8 cellular contexts compared by ENCODE assay signal in genomic region chr22:35396622-35397021, GRCh38. TPM values are rescaled to one million over a fixed set of nuclear protein-coding genes. Genes with fewer than 3 reads are reported as not detected.
DNase-seq lines count a peak whose midpoint lies in the region; ATAC-seq, FAIRE-seq and TF ChIP-seq lines count a peak whose summit lies in the region.
"Not testable (repeated sequence)": the region's sequence is repeated elsewhere in the genome, so short reads cannot be mapped to it uniquely, and the experiment has no call there.

No MANE protein-coding gene starts in this region.

- H3K4me1 ChIP-seq in BLaER1 (peaks cover 55% of the 10 kb centered on the region), OCI-LY7 (ENCODE audit: insufficient read depth, low read length, poor library complexity, severe bottlenecking) (peaks cover 65% of the 10 kb centered on the region), GM12878 (ENCODE audit: control insufficient read depth, insufficient read depth, low read length) (peaks cover 40% of the 10 kb centered on the region), endothelial cell of umbilical vein (ENCODE audit: control insufficient read depth, extremely low read depth, insufficient read depth, low read length) (peaks cover 16% of the 10 kb centered on the region), liver (ENCODE audit: control insufficient read depth in 4 of 4, insufficient read depth in 4 of 4, low read length in 3 of 4) (peaks cover 19 to 52% (median 32%) of the 10 kb centered on the region in 4 donors), neural progenitor cell (peaks cover 11% of the 10 kb centered on the region)

- not testable (repeated sequence) for BruUV-seq in OCI-LY7 (replicated peaks; lab: Mats Ljungman, UMichigan); GM12878 (replicated peaks; lab: Mats Ljungman, UMichigan); endothelial cell of umbilical vein (replicated peaks; lab: Mats Ljungman, UMichigan)

- CTCF ChIA-PET in OCI-LY7 (lab: Charles Lee; ENCODE audit: unreplicated experiment), result not testable (repeated sequence)
- CTCF ChIA-PET in GM12878 (lab: Yijun Ruan, JAX) (interaction anchor here (0.9 to 4.1 kb wide), 5 partner anchors 12 to 45 kb away, joined by 3 to 26 read pairs (median 9); no protein-coding TSS in a partner anchor), endothelial cell of umbilical vein (lab: Charles Lee) (interaction anchor here (1.0 to 1.5 kb wide), 6 partner anchors 11 to 187 kb away, joined by 3 to 6 read pairs (median 3); no protein-coding TSS in a partner anchor)

- H3K9me1 ChIP-seq in endothelial cell of umbilical vein (replicated peaks; ENCODE audit: control insufficient read depth, extremely low read depth, insufficient read depth, low read length), result not testable (repeated sequence)

- not testable (repeated sequence) for H3K4me3 Mint-ChIP-seq in neural progenitor cell
- peak overlapping the region in 1 of 2 donors; percentile 50 for H3K4me3 Mint-ChIP-seq in stimulated activated naive B cell treated with anti-CD40 and anti-IgM and Interleukin-4, amounts not matched to agents 10 μg/mL and 1 μg/mL and 100 μg/mL, for 72 hours

- 26% methylated on average over 6 of the region's 6 CpGs for WGBS in GM12878 (ENCODE audit: insufficient coverage, insufficient replicate concordance, low lambda C conversion rate, missing lambda C conversion rate)
- 75% methylated on average over 6 of the region's 6 CpGs for WGBS in liver

- not testable (repeated sequence) for TF ChIP-seq EP300 in GM12878 (IDR thresholded peaks at IDR 0.05; ENCODE audit: borderline replicate concordance in 1 of 2, control insufficient read depth in 1 of 2, low read depth in 2 of 2, low read length in 2 of 2)

- RAD21 ChIA-PET in GM12878 (lab: Charles Lee; ENCODE audit: unreplicated experiment), result interaction anchor here (0.7 to 4.8 kb wide), 6 partner anchors 13 to 87 kb away, joined by 4 to 29 read pairs (median 5); partner anchors contain the start of gene HMOX1

- in situ Hi-C loops in KBM-7 (cut with MboI; ENCODE audit: low pct_unique_long_range_greater_than_20kb, low sequenced_read_pairs), result not testable (repeated sequence)
- in situ Hi-C loops in GM12878 (cut with MboI), result loop anchor here (25.0 kb wide), 1 partner anchor 1816 kb away; the partner anchor contains the start of gene SSTR3

- not testable (repeated sequence) for H3K27me3 ChIP-seq in BLaER1; GM12878 (replicated peaks in 1 of 2; ENCODE audit: control insufficient read depth in 2 of 2, insufficient read depth in 2 of 2, low read length in 1 of 2); endothelial cell of umbilical vein (ENCODE audit: control insufficient read depth in 2 of 2, insufficient read depth in 2 of 2, low read length in 2 of 2); liver (ENCODE audit: control insufficient read depth in 4 of 4, insufficient read depth in 4 of 4, low read length in 3 of 4); neural progenitor cell

- H3K9me3 ChIP-seq in BLaER1; OCI-LY7 (ENCODE audit: low read length); GM12878 (replicated peaks; ENCODE audit: control insufficient read depth, insufficient read depth, low read length); endothelial cell of umbilical vein (replicated peaks; ENCODE audit: control insufficient read depth, insufficient read depth, low read length); liver (ENCODE audit: control insufficient read depth in 4 of 4, low read length in 3 of 4); neural progenitor cell (ENCODE audit: low read depth): not testable (repeated sequence)

- not testable (repeated sequence) for H3F3A ChIP-seq in neural progenitor cell (ENCODE audit: low read depth)

- TF ChIP-seq POLR2A in GM12878 (IDR thresholded peaks at IDR 0.05; ENCODE audit: low read depth, low read length); endothelial cell of umbilical vein (IDR thresholded peaks at IDR 0.05; ENCODE audit: low read depth, low read length): not testable (repeated sequence)

- not testable (repeated sequence) for TF ChIP-seq RAD21 in GM12878 (IDR thresholded peaks at IDR 0.05; ENCODE audit: insufficient read depth, low read depth, low read length); liver (IDR thresholded peaks at IDR 0.05)

- H3K27ac ChIP-seq in BLaER1 (peak overlapping the region; percentile 22; the same call in 1 of the 2 replicates), OCI-LY7 (ENCODE audit: low read depth, low read length, poor library complexity, severe bottlenecking) (peak overlapping the region; percentile 66), GM12878 (ENCODE audit: control insufficient read depth, insufficient read depth) (peak overlapping the region; percentile 36; the same call in 1 of the 2 replicates), endothelial cell of umbilical vein (ENCODE audit: insufficient read depth, low read depth, low read length) (peak overlapping the region; percentile 42), liver (ENCODE audit: low read depth in 1 of 2, low read length in 2 of 2) (peak overlapping the region; percentile 63 to 77), neural progenitor cell (peak overlapping the region; percentile 14)

- not testable (repeated sequence) for ATAC-seq in GM12878
- peak; percentile 27 to 44 for ATAC-seq in stimulated activated naive B cell treated with anti-CD40 and anti-IgM and Interleukin-4, amounts not matched to agents 10 μg/mL and 1 μg/mL and 100 μg/mL, for 72 hours (replicated peaks)

- DNase-seq in KBM-7, result peak; percentile 73
- DNase-seq in OCI-LY7 (ENCODE audit: low spot score), result peak; percentile 47
- DNase-seq in GM12878 (ENCODE audit: low read depth, low spot score); neural progenitor cell (ENCODE audit: low spot score): not testable (repeated sequence)
- peak; percentile 82 for DNase-seq in endothelial cell of umbilical vein (ENCODE audit: low read depth, low spot score)
- DNase-seq in stimulated activated naive B cell treated with anti-CD40 and anti-IgM and Interleukin-4, amounts not matched to agents 10 μg/mL and 1 μg/mL and 100 μg/mL, for 72 hours, result peak; percentile 11

- dilution Hi-C loops in endothelial cell of umbilical vein (cut with MboI; ENCODE audit: extremely low pct_ligation_motif_present, low sequenced_read_pairs), result not testable (repeated sequence)

- TF ChIP-seq CTCF in OCI-LY7 (conservative IDR thresholded peaks at IDR 0.05; ENCODE audit: low read length); GM12878 (IDR thresholded peaks at IDR 0.05 in 2 of 3, conservative IDR thresholded peaks at IDR 0.05 in 1 of 3; ENCODE audit: control insufficient read depth in 2 of 3, extremely low read depth in 1 of 3, insufficient read depth in 1 of 3, low read depth in 3 of 3, low read length in 3 of 3); endothelial cell of umbilical vein (IDR thresholded peaks at IDR 0.05; ENCODE audit: extremely low read depth in 1 of 2, insufficient read depth in 1 of 2, low read depth in 1 of 2, low read length in 2 of 2); liver (IDR thresholded peaks at IDR 0.05; ENCODE audit: low read depth, low read length, missing input control); neural progenitor cell (IDR thresholded peaks at IDR 0.05): not testable (repeated sequence)

- not testable (repeated sequence) for FAIRE-seq in GM12878 (lab: Jason Lieb, UNC)
- peak; percentile 57 for FAIRE-seq in endothelial cell of umbilical vein (lab: Jason Lieb, UNC)

- not testable (repeated sequence) for H3K9me3 Mint-ChIP-seq in neural progenitor cell; stimulated activated naive B cell treated with anti-CD40 and anti-IgM and Interleukin-4, amounts not matched to agents 10 μg/mL and 1 μg/mL and 100 μg/mL, for 72 hours

- H3K36me3 Mint-ChIP-seq in neural progenitor cell, result not testable (repeated sequence)
- peaks cover 18 to 20% of the 10 kb centered on the region in 2 donors for H3K36me3 Mint-ChIP-seq in stimulated activated naive B cell treated with anti-CD40 and anti-IgM and Interleukin-4, amounts not matched to agents 10 μg/mL and 1 μg/mL and 100 μg/mL, for 72 hours

- H3K4me2 ChIP-seq in BLaER1 (peak overlapping the region; percentile 37), OCI-LY7 (ENCODE audit: low read length) (peak overlapping the region; percentile 52)
- H3K4me2 ChIP-seq in GM12878 (ENCODE audit: control insufficient read depth, insufficient read depth); endothelial cell of umbilical vein (ENCODE audit: insufficient read depth, low read length); neural progenitor cell: not testable (repeated sequence)

- POLR2A ChIA-PET in OCI-LY7 (lab: Charles Lee), result interaction anchor here (0.6 to 3.1 kb wide), 4 partner anchors 12 to 45 kb away, joined by 3 to 13 read pairs (median 5); partner anchors contain the start of gene HMOX1
- POLR2A ChIA-PET in GM12878 (lab: Charles Lee), result interaction anchor here (0.7 to 4.8 kb wide), 6 partner anchors 12 to 25 kb away, joined by 3 to 46 read pairs (median 6); no protein-coding TSS in a partner anchor
- POLR2A ChIA-PET in endothelial cell of umbilical vein (lab: Charles Lee), result not testable (repeated sequence)

- H3K9me2 ChIP-seq in OCI-LY7 (ENCODE audit: insufficient read depth, low read length), result not testable (repeated sequence)

- H3K4me1 Mint-ChIP-seq in neural progenitor cell, result peaks cover 40% of the 10 kb centered on the region
- H3K4me1 Mint-ChIP-seq in stimulated activated naive B cell treated with anti-CD40 and anti-IgM and Interleukin-4, amounts not matched to agents 10 μg/mL and 1 μg/mL and 100 μg/mL, for 72 hours, result peaks cover 19 to 44% of the 10 kb centered on the region in 2 donors

- H3K36me3 ChIP-seq in BLaER1; GM12878 (ENCODE audit: control insufficient read depth in 2 of 2, insufficient read depth in 2 of 2, low read length in 1 of 2); liver (ENCODE audit: control insufficient read depth in 4 of 4, insufficient read depth in 3 of 4, low read depth in 1 of 4, low read length in 3 of 4); neural progenitor cell: not testable (repeated sequence)
- H3K36me3 ChIP-seq in OCI-LY7 (ENCODE audit: insufficient read depth, low read length) (peaks cover 13% of the 10 kb centered on the region), endothelial cell of umbilical vein (ENCODE audit: control insufficient read depth in 2 of 2, extremely low read depth in 1 of 2, insufficient read depth in 2 of 2, low read length in 2 of 2) (peaks cover 8 to 13% of the 10 kb centered on the region in 2 experiments)

- SMC1A ChIA-PET in GM12878 (lab: Charles Lee; ENCODE audit: uncharacterized antibody, unreplicated experiment), result interaction anchor here (1.1 to 8.6 kb wide), 6 partner anchors 12 to 186 kb away, joined by 3 to 79 read pairs (median 14); partner anchors contain the start of gene HMOX1

- H3K79me2 ChIP-seq in OCI-LY7 (ENCODE audit: insufficient read depth, low read depth, low read length) (peaks cover 16% of the 10 kb centered on the region), GM12878 (ENCODE audit: control insufficient read depth, insufficient read depth, low read length) (peaks cover 22% of the 10 kb centered on the region), endothelial cell of umbilical vein (ENCODE audit: control insufficient read depth, insufficient read depth, low read length) (peaks cover 15% of the 10 kb centered on the region), neural progenitor cell (ENCODE audit: low read depth) (peaks cover 16% of the 10 kb centered on the region)

- not testable (repeated sequence) for H3K27me3 Mint-ChIP-seq in neural progenitor cell (ENCODE audit: insufficient read depth, low read depth); stimulated activated naive B cell treated with anti-CD40 and anti-IgM and Interleukin-4, amounts not matched to agents 10 μg/mL and 1 μg/mL and 100 μg/mL, for 72 hours

- not testable (repeated sequence) for H3K9ac ChIP-seq in BLaER1; GM12878 (ENCODE audit: control insufficient read depth, insufficient read depth, low read length); liver (ENCODE audit: low read depth in 1 of 2, low read length in 2 of 2); neural progenitor cell
- peak overlapping the region; percentile 5 for H3K9ac ChIP-seq in endothelial cell of umbilical vein (replicated peaks; ENCODE audit: extremely low read depth, insufficient read depth, low read length)

- H2AFZ ChIP-seq in OCI-LY7 (ENCODE audit: low read length) (peak overlapping the region; percentile 84), GM12878 (ENCODE audit: control insufficient read depth, low read depth, low read length) (peak overlapping the region; percentile 12; the same call in 1 of the 2 replicates), endothelial cell of umbilical vein (ENCODE audit: low read depth, low read length) (peak overlapping the region; percentile 17), neural progenitor cell (replicated peaks) (peak overlapping the region; percentile 53)

- intact Hi-C loops in OCI-LY7 (cut with micrococcal nuclease; ENCODE audit: unreplicated experiment); GM12878 (cut with micrococcal nuclease; ENCODE audit: unreplicated experiment): not testable (repeated sequence)
- intact Hi-C loops in endothelial cell of umbilical vein (cut with micrococcal nuclease), result loop anchor here (2.0 kb wide), 1 partner anchor 16 kb away; the partner anchor contains the start of gene HMOX1

- H3K27ac Mint-ChIP-seq in neural progenitor cell, result peak overlapping the region; percentile 91
- H3K27ac Mint-ChIP-seq in stimulated activated naive B cell treated with anti-CD40 and anti-IgM and Interleukin-4, amounts not matched to agents 10 μg/mL and 1 μg/mL and 100 μg/mL, for 72 hours, result peak overlapping the region; percentile 88

- not testable (repeated sequence) for H4K20me1 ChIP-seq in BLaER1; OCI-LY7 (ENCODE audit: insufficient read depth, low read length); GM12878 (ENCODE audit: control insufficient read depth, insufficient read depth); endothelial cell of umbilical vein (replicated peaks; ENCODE audit: control insufficient read depth, extremely low read depth, insufficient read depth, low read length); neural progenitor cell (ENCODE audit: low read depth)

- not testable (repeated sequence) for H3K4me3 ChIP-seq in BLaER1; OCI-LY7 (ENCODE audit: low read depth, low read length, poor library complexity, severe bottlenecking); GM12878; endothelial cell of umbilical vein (replicated peaks in 1 of 3; ENCODE audit: insufficient read depth in 1 of 3, low read depth in 1 of 3, low read length in 3 of 3); liver (ENCODE audit: low read depth in 1 of 3, low read length in 3 of 3); neural progenitor cell

RNA-seq across cellular contexts. Expression of gene MCM5, which starts 3.3 kb away (rescaled TPM):
- total RNA-seq in OCI-LY7 (2014; rRNA removed; shearing (Covaris generic)), result 178 and 242 TPM in 2 replicates
- total RNA-seq in OCI-LY7 (2022), result 360 TPM in 2 replicates
- 242 and 271 TPM in 2 replicates for total RNA-seq in GM12878 (2013; cell fraction: nucleolus; rRNA removed)
- 251 and 253 TPM in 2 replicates for total RNA-seq in GM12878 (2014; rRNA removed)
- 84.6 and 100 TPM in 2 replicates for total RNA-seq in GM12878 (2014; rRNA removed; fragmentation: Illumina TruSeq; extraction: Trizol)
- 277 and 301 TPM in 2 replicates for total RNA-seq in GM12878 (2021)
- polyA plus RNA-seq in GM12878 (2011; ENCODE audit: low read depth), result 32.5 TPM
- polyA plus RNA-seq in GM12878 (2011; rRNA removed), result 97.8 and 186 TPM in 2 replicates
- 163 and 222 TPM in 2 replicates for polyA plus RNA-seq in GM12878 (2011; cell fraction: cytosol; rRNA removed)
- polyA plus RNA-seq in GM12878 (2011; cell fraction: nucleus; rRNA removed), result 384 and 412 TPM in 2 replicates
- polyA plus RNA-seq in GM12878 (2012), result 85.2 and 127 TPM in 2 replicates
- 35.9 and 98.0 TPM in 2 replicates for polyA plus RNA-seq in GM12878 (2014; fragmentation: Illumina TruSeq; extraction: Trizol)
- 10 to 100 TPM; 14.1 to 22.1 TPM for polyA plus RNA-seq in GM12878 (2014; fragmentation: Nextera tagmentation; extraction: Ambion mirVana)
- polyA plus RNA-seq in GM12878 (2014; rRNA removed), result 142 and 197 TPM in 2 replicates
- polyA plus RNA-seq in GM12878 (2016; fragmentation: Nextera tagmentation; extraction: Ambion mirVana), result 100 to 1,000 TPM; 348 to 360 TPM
- polyA minus RNA-seq in GM12878 (2011; rRNA and poly(A)+ RNA removed), result 280 and 293 TPM in 2 replicates
- 86.7 and 136 TPM in 2 replicates for polyA minus RNA-seq in GM12878 (2011; cell fraction: cytosol; rRNA and poly(A)+ RNA removed)
- polyA minus RNA-seq in GM12878 (2011; cell fraction: nucleus; rRNA and poly(A)+ RNA removed), result 114 and 175 TPM in 2 replicates
- total RNA-seq in endothelial cell of umbilical vein, result 111 and 125 TPM in 2 replicates
- polyA plus RNA-seq in endothelial cell of umbilical vein, result 67.8 and 69.5 TPM in 2 replicates
- polyA plus RNA-seq in endothelial cell of umbilical vein (2011; cell fraction: cytosol; rRNA removed), result 61.5 and 63.3 TPM in 2 replicates
- polyA plus RNA-seq in endothelial cell of umbilical vein (2011; cell fraction: nucleus; rRNA removed), result 75.6 and 93.8 TPM in 2 replicates
- polyA plus RNA-seq in endothelial cell of umbilical vein (2012), result 45.7 and 52.6 TPM in 2 replicates
- 82.6 and 88.7 TPM in 2 replicates for polyA minus RNA-seq in endothelial cell of umbilical vein
- 98.1 TPM for polyA minus RNA-seq in endothelial cell of umbilical vein (2011; cell fraction: cytosol; rRNA and poly(A)+ RNA removed)
- polyA minus RNA-seq in endothelial cell of umbilical vein (2011; cell fraction: nucleus; rRNA and poly(A)+ RNA removed), result 49.0 and 54.1 TPM in 2 replicates
- 100 to 1,000 TPM in 1 of 2 donors, 1 to 10 TPM in 1; 7.7 to 104 TPM for total RNA-seq in liver
- 1 to 10 TPM; 6.7 to 9.9 TPM for polyA plus RNA-seq in liver
- 131 and 132 TPM in 2 replicates for total RNA-seq in neural progenitor cell (ENCODE audit: low replicate concordance)

RNA-seq across cellular contexts. Expression of gene HMOX1, which starts 15.7 kb away (rescaled TPM):
- total RNA-seq in OCI-LY7 (2014; rRNA removed; shearing (Covaris generic)), result 2.2 and 2.9 TPM in 2 replicates
- total RNA-seq in OCI-LY7 (2022) (8.5 and 13.9 TPM in 2 replicates), GM12878 (2014; rRNA removed) (17.5 and 24.1 TPM in 2 replicates), GM12878 (2014; rRNA removed; fragmentation: Illumina TruSeq; extraction: Trizol) (9.9 and 12.5 TPM in 2 replicates), GM12878 (2021) (20.2 and 21.9 TPM in 2 replicates), endothelial cell of umbilical vein (29.2 and 41.1 TPM in 2 replicates), liver (100 to 1,000 TPM in 1 of 2 donors, 10 to 100 TPM in 1; 47.1 to 108 TPM), neural progenitor cell (ENCODE audit: low replicate concordance) (2.4 and 6.5 TPM in 2 replicates)
- 7.3 and 7.5 TPM in 2 replicates for total RNA-seq in GM12878 (2013; cell fraction: nucleolus; rRNA removed)
- 9.7 TPM for polyA plus RNA-seq in GM12878 (2011; ENCODE audit: low read depth)
- polyA plus RNA-seq in GM12878 (2011; rRNA removed) (15.8 and 36.7 TPM in 2 replicates), GM12878 (2014; fragmentation: Illumina TruSeq; extraction: Trizol) (9.9 and 18.3 TPM in 2 replicates), GM12878 (2014; fragmentation: Nextera tagmentation; extraction: Ambion mirVana) (1 to 10 TPM; 1.5 to 2.4 TPM), GM12878 (2014; rRNA removed) (22.9 and 30.6 TPM in 2 replicates), GM12878 (2016; fragmentation: Nextera tagmentation; extraction: Ambion mirVana) (10 to 100 TPM; 16.9 to 19.3 TPM), endothelial cell of umbilical vein (69.1 and 77.4 TPM in 2 replicates), liver (10 to 100 TPM; 18.7 to 72.3 TPM)
- 55.4 and 56.2 TPM in 2 replicates for polyA plus RNA-seq in GM12878 (2011; cell fraction: cytosol; rRNA removed)
- 31.5 and 37.5 TPM in 2 replicates for polyA plus RNA-seq in GM12878 (2011; cell fraction: nucleus; rRNA removed)
- 9.3 and 19.2 TPM in 2 replicates for polyA plus RNA-seq in GM12878 (2012)
- 13.0 and 30.4 TPM in 2 replicates for polyA minus RNA-seq in GM12878 (2011; rRNA and poly(A)+ RNA removed)
- 10.2 and 10.8 TPM in 2 replicates for polyA minus RNA-seq in GM12878 (2011; cell fraction: cytosol; rRNA and poly(A)+ RNA removed)
- polyA minus RNA-seq in GM12878 (2011; cell fraction: nucleus; rRNA and poly(A)+ RNA removed), result 7.7 and 15.9 TPM in 2 replicates
- 37.6 and 57.9 TPM in 2 replicates for polyA plus RNA-seq in endothelial cell of umbilical vein (2011; cell fraction: cytosol; rRNA removed)
- 22.6 and 34.8 TPM in 2 replicates for polyA plus RNA-seq in endothelial cell of umbilical vein (2011; cell fraction: nucleus; rRNA removed)
- polyA plus RNA-seq in endothelial cell of umbilical vein (2012), result 65.7 and 77.0 TPM in 2 replicates
- polyA minus RNA-seq in endothelial cell of umbilical vein, result 24.8 and 26.4 TPM in 2 replicates
- 13.3 TPM for polyA minus RNA-seq in endothelial cell of umbilical vein (2011; cell fraction: cytosol; rRNA and poly(A)+ RNA removed)
- 10.7 and 20.2 TPM in 2 replicates for polyA minus RNA-seq in endothelial cell of umbilical vein (2011; cell fraction: nucleus; rRNA and poly(A)+ RNA removed)

Comparison
In these comparisons a context has a peak if more than half of its experiments do, and no peak if none do; other contexts are left out.
1. H3K27ac ChIP-seq: peak in every context shown above with its lines; median percentile 70 in liver; 66 in OCI-LY7; 42 in endothelial cell of umbilical vein; 36 in GM12878; 22 in BLaER1; 14 in neural progenitor cell.
2. H2AFZ ChIP-seq: peak in every context shown above with its lines; median percentile 84 in OCI-LY7; 53 in neural progenitor cell; 17 in endothelial cell of umbilical vein; 12 in GM12878.